ENCODE assay signal across 8 cellular contexts in genomic region chr12:121792607-121793500, GRCh38. TPM values are rescaled to one million over a fixed set of nuclear protein-coding genes. Genes with fewer than 3 reads are reported as not detected.
DNase-seq lines count a peak whose midpoint lies in the region; ATAC-seq and TF ChIP-seq lines count a peak whose summit lies in the region.

No MANE protein-coding gene starts in this region.

- H3K27me3 Mint-ChIP-seq in memory B cell = no peaks in the 10 kb centered on the region

- TF ChIP-seq POLR2A in tibial nerve (IDR thresholded peaks at IDR 0.05) = no peak

- H3K9me3 ChIP-seq in RWPE2 (ENCODE audit: severe bottlenecking) (no peaks in the 10 kb centered on the region), tibial nerve (no peaks in the 10 kb centered on the region)

- peak; percentile 13; the same call in 1 of the 2 replicates for TF ChIP-seq CTCF in GM12875 (IDR thresholded peaks at IDR 0.05; ENCODE audit: borderline replicate concordance, insufficient read depth, low read depth, low read length)
- TF ChIP-seq CTCF in RWPE2 (IDR thresholded peaks at IDR 0.05; ENCODE audit: poor library complexity, severe bottlenecking) = no peak
- no peak for TF ChIP-seq CTCF in brain microvascular endothelial cell (IDR thresholded peaks at IDR 0.05; ENCODE audit: low read depth, low read length, missing control alignments)
- TF ChIP-seq CTCF in tibial nerve (IDR thresholded peaks at IDR 0.05) = no peak

- H3K27ac Mint-ChIP-seq in memory B cell = peak overlapping the region; percentile 87

- in situ Hi-C loops in brain microvascular endothelial cell (cut with HindIII; ENCODE audit: low pct_ligation_motif_present, low sequenced_read_pairs) = no loop called here

- WGBS in tibial nerve, 2 donors = 50 to 81% methylated on average over 6 to 43 of the region's 53 CpGs

- H3K9me3 Mint-ChIP-seq in memory B cell = no peaks in the 10 kb centered on the region

- H3K36me3 Mint-ChIP-seq in memory B cell = peaks cover 6% of the 10 kb centered on the region

- H3K4me3 Mint-ChIP-seq in memory B cell = peak overlapping the region; percentile 88

- TF ChIP-seq EP300 in tibial nerve (IDR thresholded peaks at IDR 0.05) = no peak

- DNase-seq in RWPE2 (ENCODE audit: low spot score) (no peak), brain microvascular endothelial cell (no peak), memory B cell (ENCODE audit: low spot score in 2 of 2) (peak; percentile 64 to 66), tibial nerve (ENCODE audit: low spot score in 2 of 2) (no peak), NCI-H748 (lab: John Stamatoyannopoulos, UW; ENCODE audit: unreplicated experiment) (no peak)

- H3K4me1 ChIP-seq in RWPE2 (ENCODE audit: insufficient read depth, poor library complexity, severe bottlenecking) (peaks cover 21% of the 10 kb centered on the region), tibial nerve (peaks cover 0 to 68% (median 50%) of the 10 kb centered on the region in 4 donors)

- peak overlapping the region; percentile 100 for H3K27ac ChIP-seq in RWPE2 (ENCODE audit: poor library complexity, severe bottlenecking)
- no peak overlapping the region for H3K27ac ChIP-seq in brain microvascular endothelial cell
- H3K27ac ChIP-seq in tibial nerve = peak overlapping the region in 3 of 4 donors; percentile 45 to 99 (median 87)

- peaks cover 43% of the 10 kb centered on the region for H3K4me1 Mint-ChIP-seq in memory B cell

- ATAC-seq in RWPE2 (ENCODE audit: low read depth) (no peak), memory B cell (ENCODE audit: low read depth) (peak; percentile 28), GM21447 (IDR thresholded peaks at IDR 0.05; ENCODE audit: unreplicated experiment) (no peak), GM18520 (IDR thresholded peaks at IDR 0.05; ENCODE audit: unreplicated experiment) (no peak)

- no peaks in the 10 kb centered on the region for H3K27me3 ChIP-seq in RWPE2 (ENCODE audit: insufficient read depth, poor library complexity, severe bottlenecking)
- no peaks in the 10 kb centered on the region for H3K27me3 ChIP-seq in brain microvascular endothelial cell (replicated peaks)
- no peaks in the 10 kb centered on the region for H3K27me3 ChIP-seq in tibial nerve

- no peaks in the 10 kb centered on the region for H3K36me3 ChIP-seq in RWPE2 (ENCODE audit: low read depth)
- H3K36me3 ChIP-seq in brain microvascular endothelial cell (replicated peaks) = peaks cover 3% of the 10 kb centered on the region
- peaks cover 0 to 9% (median 0%) of the 10 kb centered on the region in 3 donors for H3K36me3 ChIP-seq in tibial nerve

- H3K4me3 ChIP-seq in GM12875 (ENCODE audit: low read depth, low read length) = peak overlapping the region; percentile 95
- H3K4me3 ChIP-seq in RWPE2 (ENCODE audit: severe bottlenecking) = peak overlapping the region; percentile 45
- H3K4me3 ChIP-seq in brain microvascular endothelial cell (ENCODE audit: low read depth, low read length) = peak overlapping the region; percentile 61
- peak overlapping the region; percentile 29 to 55 (median 46) for H3K4me3 ChIP-seq in tibial nerve

RNA-seq across cellular contexts. Expression of gene RHOF, which starts 0.6 kb away (rescaled TPM):
- total RNA-seq in tibial nerve = 10 to 100 TPM; 14.1 to 24.3 (median 18.1) TPM

RNA-seq across cellular contexts. Expression of gene SETD1B, which starts 11.0 kb away (rescaled TPM):
- 10 to 100 TPM in 3 of 4 donors, 1 to 10 TPM in 1; 9.4 to 18.3 (median 12.2) TPM for total RNA-seq in tibial nerve

Comparison
In these comparisons a context has a peak if more than half of its experiments do, and no peak if none do; other contexts are left out.
1. H3K4me3 ChIP-seq: peak in every context shown above with its lines; median percentile 95 in GM12875; 61 in brain microvascular endothelial cell; 46 in tibial nerve; 45 in RWPE2.
2. DNase-seq: peak in memory B cell (2 of 2); none in RWPE2 (single experiment), brain microvascular endothelial cell (single experiment), tibial nerve (0 of 2) and NCI-H748 (single experiment).